ENCODE assay signal across 8 cellular contexts in the genomic region with DNA sequence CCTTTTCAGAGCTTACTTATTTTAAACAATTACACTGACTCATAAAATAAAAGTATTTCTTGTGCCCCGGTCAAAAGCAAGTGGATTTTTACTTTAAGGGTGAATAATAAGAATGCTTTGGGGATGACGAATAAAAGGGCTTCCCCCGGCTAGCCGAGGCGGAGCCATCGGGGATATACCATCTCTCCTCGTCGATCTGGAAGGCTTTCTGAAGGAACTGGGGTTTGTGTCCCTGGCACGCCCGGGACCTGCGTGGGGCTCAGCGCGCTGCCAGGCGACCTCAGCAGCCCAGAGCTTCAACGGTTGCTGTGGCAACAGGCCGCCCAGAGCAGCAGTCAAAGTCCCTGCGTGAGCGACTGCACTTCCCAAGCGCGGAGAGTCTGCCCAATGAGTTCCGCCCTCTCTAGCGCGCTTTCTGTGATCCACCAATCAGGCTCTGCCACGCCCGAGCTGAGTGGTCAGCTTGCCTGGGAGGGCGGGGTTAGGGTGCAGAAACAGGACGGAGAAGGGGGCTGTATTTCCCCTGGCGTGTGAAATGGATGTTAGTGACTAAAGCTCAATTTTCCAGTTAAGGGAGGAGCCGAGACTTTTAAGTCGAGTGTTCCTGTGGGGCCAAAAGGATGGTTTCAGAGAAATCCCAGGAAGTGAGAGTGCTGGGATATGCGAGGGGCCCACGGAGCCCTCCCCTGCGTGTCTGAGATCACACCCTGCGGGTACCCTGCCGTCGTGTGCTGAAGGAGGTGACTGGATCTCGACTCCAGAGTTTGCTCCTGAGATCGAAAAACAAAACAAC. TPM values are rescaled to one million over a fixed set of nuclear protein-coding genes. Genes with fewer than 3 reads are reported as not detected.
DNase-seq lines count a peak whose midpoint lies in the region; ATAC-seq and TF ChIP-seq lines count a peak whose summit lies in the region.

No MANE protein-coding gene starts in this region.

- peak overlapping the region; percentile 88 for H3K4me3 Mint-ChIP-seq in activated naive CD8-positive, alpha-beta T cell treated with anti-CD3 and anti-CD28 coated beads for 36 hours

- H3K79me2 ChIP-seq in SK-N-SH (ENCODE audit: insufficient read depth) (no peaks in the 10 kb centered on the region), osteoblast (ENCODE audit: insufficient read depth, low read length) (no peaks in the 10 kb centered on the region)

- no peaks in the 10 kb centered on the region for H3K9me3 ChIP-seq in SK-N-SH
- no peaks in the 10 kb centered on the region for H3K9me3 ChIP-seq in osteoblast (ENCODE audit: low read depth, low read length)
- no peaks in the 10 kb centered on the region for H3K9me3 ChIP-seq in thoracic aorta

- TF ChIP-seq EP300 in SK-N-SH (IDR thresholded peaks at IDR 0.05; ENCODE audit: borderline replicate concordance in 1 of 2, low read depth in 1 of 2, low read length in 1 of 2): peak in 1 of 2 experiments; percentile 12; a peak in 1 of 4 replicates

- CTCF ChIA-PET in SK-N-SH (lab: Yijun Ruan, JAX): interaction anchor here (1.1 to 16.7 kb wide), 6 partner anchors 99 to 327 kb away, joined by 3 to 277 read pairs (median 5); no protein-coding TSS in a partner anchor

- H3K27me3 Mint-ChIP-seq in activated naive CD8-positive, alpha-beta T cell treated with anti-CD3 and anti-CD28 coated beads for 36 hours: peaks cover 45% of the 10 kb centered on the region

- H3K9ac ChIP-seq in SK-N-SH: peak overlapping the region; percentile 77

- no peak for TF ChIP-seq RAD21 in SK-N-SH (IDR thresholded peaks at IDR 0.05; ENCODE audit: low read length)

- DNase-seq in GM06990 (ENCODE audit: extremely low read depth, insufficient read length): peak; percentile 88
- peak; percentile 90 for DNase-seq in NCI-H1048 (lab: John Stamatoyannopoulos, UW)
- peak; percentile 93 for DNase-seq in SK-N-SH
- DNase-seq in activated naive CD8-positive, alpha-beta T cell treated with anti-CD3 and anti-CD28 coated beads for 36 hours: peak; percentile 96
- peak; percentile 92 to 99 (median 97) for DNase-seq in head of caudate nucleus
- DNase-seq in osteoblast (ENCODE audit: insufficient read length, low spot score, missing footprints): peak; percentile 97
- peak; percentile 97 for DNase-seq in thoracic aorta (ENCODE audit: low spot score)

- H3K36me3 Mint-ChIP-seq in activated naive CD8-positive, alpha-beta T cell treated with anti-CD3 and anti-CD28 coated beads for 36 hours: no peaks in the 10 kb centered on the region

- H3K36me3 ChIP-seq in GM06990 (ENCODE audit: control insufficient read depth, insufficient read depth, low read length) (no peaks in the 10 kb centered on the region), SK-N-SH (replicated peaks in 1 of 2; ENCODE audit: control insufficient read depth in 1 of 2, insufficient read depth in 2 of 2, low read length in 1 of 2) (no peaks in the 10 kb centered on the region), osteoblast (ENCODE audit: insufficient read depth, low read length) (no peaks in the 10 kb centered on the region), thoracic aorta (no peaks in the 10 kb centered on the region)

- H3F3A ChIP-seq in SK-N-SH (replicated peaks; ENCODE audit: insufficient read depth): peaks cover under 1% of the 10 kb centered on the region

- intact Hi-C loops in head of caudate nucleus (cut with DNase I): loop anchor here (5.0 kb wide), 1 partner anchor 206 kb away; no protein-coding TSS in a partner anchor

- H3K27ac ChIP-seq in SK-N-SH (ENCODE audit: low read depth in 2 of 2, low read length in 1 of 2) (peak overlapping the region; percentile 84 to 85), osteoblast (ENCODE audit: low read depth, low read length) (peak overlapping the region; percentile 86), thoracic aorta (peak overlapping the region; percentile 44 to 77)

- POLR2A ChIA-PET in SK-N-SH (lab: Yijun Ruan, JAX): interaction anchor here (0.6 to 0.9 kb wide), 3 partner anchors 100 to 488 kb away, joined by 3 read pairs; no protein-coding TSS in a partner anchor

- 3% methylated on average over 29 of the region's 38 CpGs for WGBS in SK-N-SH (ENCODE audit: low lambda C conversion rate)

- peaks cover 27% of the 10 kb centered on the region for H3K4me1 Mint-ChIP-seq in activated naive CD8-positive, alpha-beta T cell treated with anti-CD3 and anti-CD28 coated beads for 36 hours

- H3K27me3 ChIP-seq in GM06990 (replicated peaks; ENCODE audit: control insufficient read depth, insufficient read depth, low read length) (no peaks in the 10 kb centered on the region), SK-N-SH (ENCODE audit: insufficient read depth) (0 out of 2 replicates have a peak, but pooled peaks cover 7% of the 10 kb centered on the region), osteoblast (ENCODE audit: insufficient read depth, low read length) (peaks cover 20% of the 10 kb centered on the region), thoracic aorta (replicated peaks; ENCODE audit: insufficient read depth) (no peaks in the 10 kb centered on the region)

- no peaks in the 10 kb centered on the region for H3K9me2 ChIP-seq in SK-N-SH

- ATAC-seq in HG02588 (IDR thresholded peaks at IDR 0.05; ENCODE audit: unreplicated experiment): peak; percentile 97
- peak; percentile 96 for ATAC-seq in thoracic aorta (ENCODE audit: insufficient number of reproducible peaks, low FRiP score, low read depth)

- H2AFZ ChIP-seq in SK-N-SH (ENCODE audit: low read depth) (peak overlapping the region; percentile 97), osteoblast (ENCODE audit: low read length) (peak overlapping the region; percentile 93)

- peak overlapping the region; percentile 87 for H3K4me2 ChIP-seq in SK-N-SH
- H3K4me2 ChIP-seq in osteoblast (ENCODE audit: insufficient read depth, low read length): peak overlapping the region; percentile 92

- H4K20me1 ChIP-seq in SK-N-SH (ENCODE audit: insufficient read depth) (no peaks in the 10 kb centered on the region), osteoblast (ENCODE audit: insufficient read depth, low read length) (no peaks in the 10 kb centered on the region)

- TF ChIP-seq CTCF in GM06990 (IDR thresholded peaks at IDR 0.05; ENCODE audit: insufficient read depth, low read length, poor library complexity, severe bottlenecking) (no peak), SK-N-SH (IDR thresholded peaks at IDR 0.05) (no peak), osteoblast (IDR thresholded peaks at IDR 0.05; ENCODE audit: extremely low read depth, low read depth, low read length) (no peak), thoracic aorta (IDR thresholded peaks at IDR 0.05) (no peak)

- H3K4me3 ChIP-seq in GM06990 (replicated peaks; ENCODE audit: low read depth, low read length) (peak overlapping the region; percentile 65), SK-N-SH (ENCODE audit: low read depth in 2 of 2, low read length in 1 of 2) (peak overlapping the region; percentile 68 to 80), osteoblast (ENCODE audit: insufficient read depth, low read length) (peak overlapping the region; percentile 75), thoracic aorta (peak overlapping the region; percentile 84)

- no peaks in the 10 kb centered on the region for H3K9me3 Mint-ChIP-seq in activated naive CD8-positive, alpha-beta T cell treated with anti-CD3 and anti-CD28 coated beads for 36 hours

- peak overlapping the region; percentile 76 for H3K27ac Mint-ChIP-seq in activated naive CD8-positive, alpha-beta T cell treated with anti-CD3 and anti-CD28 coated beads for 36 hours

- H3K4me1 ChIP-seq in SK-N-SH (ENCODE audit: control insufficient read depth in 1 of 2, insufficient read depth in 2 of 2, low read depth in 1 of 2, low read length in 1 of 2) (peaks cover 5% of the 10 kb centered on the region in 2 experiments; a peak in 3 of 4 replicates), osteoblast (ENCODE audit: insufficient read depth, low read length) (peaks cover 11% of the 10 kb centered on the region), thoracic aorta (ENCODE audit: control insufficient read depth in 1 of 2, low read depth in 2 of 2) (peaks cover 5 to 6% of the 10 kb centered on the region in 2 donors)

TF ChIP-seq in SK-N-SH, 30 proteins besides CTCF, POLR2A, EP300 and RAD21 (continues in another document):
- TF ChIP-seq EZH2phosphoT487 (IDR thresholded peaks at IDR 0.05; ENCODE audit: borderline replicate concordance, low read depth) (no peak), TEAD4 (IDR thresholded peaks at IDR 0.05; ENCODE audit: borderline replicate concordance, insufficient read depth) (peak; percentile 48; the same call in 1 of the 2 replicates), RXRA (IDR thresholded peaks at IDR 0.05; ENCODE audit: borderline replicate concordance, low read depth) (0 out of 2 replicates have a peak, but pooled peaks have one; percentile 47), GABPA (IDR thresholded peaks at IDR 0.05; ENCODE audit: low read depth) (0 out of 2 replicates have a peak, but pooled peaks have one; percentile 51), NFIC (IDR thresholded peaks at IDR 0.05; ENCODE audit: borderline replicate concordance) (no peak), TCF12 (IDR thresholded peaks at IDR 0.05) (no peak), FOSL2 (IDR thresholded peaks at IDR 0.05; ENCODE audit: borderline replicate concordance, low read depth) (peak; percentile 83)
- TF ChIP-seq, protein P1, sequence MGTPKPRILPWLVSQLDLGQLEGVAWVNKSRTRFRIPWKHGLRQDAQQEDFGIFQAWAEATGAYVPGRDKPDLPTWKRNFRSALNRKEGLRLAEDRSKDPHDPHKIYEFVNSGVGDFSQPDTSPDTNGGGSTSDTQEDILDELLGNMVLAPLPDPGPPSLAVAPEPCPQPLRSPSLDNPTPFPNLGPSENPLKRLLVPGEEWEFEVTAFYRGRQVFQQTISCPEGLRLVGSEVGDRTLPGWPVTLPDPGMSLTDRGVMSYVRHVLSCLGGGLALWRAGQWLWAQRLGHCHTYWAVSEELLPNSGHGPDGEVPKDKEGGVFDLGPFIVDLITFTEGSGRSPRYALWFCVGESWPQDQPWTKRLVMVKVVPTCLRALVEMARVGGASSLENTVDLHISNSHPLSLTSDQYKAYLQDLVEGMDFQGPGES (IDR thresholded peaks at IDR 0.05; ENCODE audit: low read depth, low read length): peak; percentile 60; the same call in 1 of the 2 replicates

RNA-seq across cellular contexts. Expression of gene MGST3, which starts 33.0 kb away (rescaled TPM):
- 245 and 270 TPM in 2 replicates for polyA plus RNA-seq in SK-N-SH (2012; rRNA removed)
- 271 and 282 TPM in 2 replicates for polyA plus RNA-seq in SK-N-SH (2012; cell fraction: cytosol; rRNA removed)
- polyA plus RNA-seq in SK-N-SH (2012; cell fraction: nucleus; rRNA removed): 107 and 115 TPM in 2 replicates
- 10 to 100 TPM; 31.7 to 33.3 TPM for total RNA-seq in activated naive CD8-positive, alpha-beta T cell treated with anti-CD3 and anti-CD28 coated beads for 36 hours
- total RNA-seq in osteoblast: 128 and 207 TPM in 2 replicates
- 100 to 1,000 TPM; 160 to 252 TPM for total RNA-seq in thoracic aorta

RNA-seq across cellular contexts. Expression of gene LRRC52, which starts 54.3 kb away (rescaled TPM):
- not detected in 2 replicates for polyA plus RNA-seq in SK-N-SH (2012; rRNA removed)
- not detected in 2 replicates for polyA plus RNA-seq in SK-N-SH (2012; cell fraction: cytosol; rRNA removed)
- not detected in 2 replicates for polyA plus RNA-seq in SK-N-SH (2012; cell fraction: nucleus; rRNA removed)
- total RNA-seq in activated naive CD8-positive, alpha-beta T cell treated with anti-CD3 and anti-CD28 coated beads for 36 hours: not detected
- total RNA-seq in osteoblast (not detected in 2 replicates), thoracic aorta (not detected)

Comparison
In these comparisons a context has a peak if more than half of its experiments do, and no peak if none do; other contexts are left out.
1. Peak in every context shown above with its lines: DNase-seq, ATAC-seq, H3K4me3 ChIP-seq and H3K27ac ChIP-seq.